ENCODE assay signal across 8 cellular contexts in the genomic region with DNA sequence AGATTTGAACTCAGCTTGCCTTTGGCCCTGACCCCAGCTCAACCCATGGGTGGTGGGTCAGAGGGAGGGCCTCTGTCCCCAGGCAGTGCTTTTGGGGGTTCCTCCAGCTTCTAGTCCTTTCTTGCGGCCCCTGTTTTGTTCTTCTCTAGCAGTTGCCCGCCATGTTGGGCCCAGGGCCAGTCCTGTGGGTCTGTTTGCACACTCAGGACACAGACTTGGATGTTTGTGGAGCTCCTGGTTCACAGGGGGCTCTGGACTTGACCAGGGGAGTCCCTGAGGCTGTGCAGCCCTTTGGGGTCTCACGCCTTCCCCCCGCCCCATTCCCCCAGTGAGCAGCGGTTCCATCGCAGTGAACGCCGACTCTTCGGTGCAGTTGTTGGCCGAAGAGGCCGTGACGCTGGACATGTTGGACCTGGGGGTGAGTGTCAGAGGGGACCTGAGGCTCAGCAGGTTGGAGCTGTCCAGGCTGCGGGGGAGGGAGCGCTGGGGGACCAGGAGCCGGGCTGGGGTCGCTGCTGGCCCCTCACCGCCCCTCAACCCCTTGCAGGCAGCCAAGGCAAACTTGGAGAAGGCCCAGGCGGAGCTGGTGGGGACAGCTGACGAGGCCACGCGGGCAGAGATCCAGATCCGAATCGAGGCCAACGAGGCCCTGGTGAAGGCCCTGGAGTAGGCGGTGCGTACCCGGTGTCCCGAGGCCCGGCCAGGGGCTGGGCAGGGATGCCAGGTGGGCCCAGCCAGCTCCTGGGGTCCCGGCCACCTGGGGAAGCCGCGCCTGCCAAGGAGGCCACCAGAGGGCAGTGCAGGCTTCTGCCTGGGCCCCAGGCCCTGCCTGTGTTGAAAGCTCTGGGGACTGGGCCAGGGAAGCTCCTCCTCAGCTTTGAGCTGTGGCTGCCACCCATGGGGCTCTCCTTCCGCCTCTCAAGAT. TPM values are rescaled to one million over a fixed set of nuclear protein-coding genes. Genes with fewer than 3 reads are reported as not detected.
DNase-seq lines count a peak whose midpoint lies in the region; ATAC-seq and TF ChIP-seq lines count a peak whose summit lies in the region.

No MANE protein-coding gene starts in this region.

- ATAC-seq in activated CD8-positive, alpha-beta T cell treated with anti-CD3 and anti-CD28 coated beads, Interleukin-2, amount 10 ng/mL, durations not matched to agents 7 days and 5 days = peak; percentile 43
- no peak for ATAC-seq in HG03097 (IDR thresholded peaks at IDR 0.05; ENCODE audit: low FRiP score, unreplicated experiment)

- no peaks in the 10 kb centered on the region; the same call in 1 of the 2 replicates for H3K9me3 ChIP-seq in AG04450 (ENCODE audit: control insufficient read depth, insufficient read depth, low read length)
- H3K9me3 ChIP-seq in effector memory CD4-positive, alpha-beta T cell (ENCODE audit: control insufficient read depth, low read length) = no peaks in the 10 kb centered on the region

- H3K27ac Mint-ChIP-seq in activated CD8-positive, alpha-beta T cell treated with anti-CD3 and anti-CD28 coated beads, Interleukin-2, amount 10 ng/mL, durations not matched to agents 7 days and 5 days = peak overlapping the region; percentile 91
- peak overlapping the region; percentile 77 for H3K27ac Mint-ChIP-seq in mesothelial cell of epicardium

- H3K27me3 Mint-ChIP-seq in activated CD8-positive, alpha-beta T cell treated with anti-CD3 and anti-CD28 coated beads, Interleukin-2, amount 10 ng/mL, durations not matched to agents 7 days and 5 days (ENCODE audit: low read depth) = peaks cover 3% of the 10 kb centered on the region
- H3K27me3 Mint-ChIP-seq in mesothelial cell of epicardium (ENCODE audit: low read depth) = no peaks in the 10 kb centered on the region

- POLR2A ChIA-PET in AG04450 (lab: Yijun Ruan, JAX) = interaction anchor here (0.6 to 3.6 kb wide), 11 partner anchors 9 to 218 kb away, joined by 3 to 237 read pairs (median 5); partner anchors contain the start of genes CIRBP, CNN2, FAM174C and GPX4
- POLR2A ChIA-PET in activated CD8-positive, alpha-beta T cell treated with anti-CD3 and anti-CD28 coated beads, Interleukin-2, amount 10 ng/mL, durations not matched to agents 7 days and 5 days (lab: Charles Lee) = interaction anchor here (0.9 to 7.7 kb wide), 7 partner anchors 9 to 31 kb away, joined by 4 to 218 read pairs (median 7); partner anchors contain the start of genes CIRBP and FAM174C

- H3K4me1 ChIP-seq in effector memory CD4-positive, alpha-beta T cell (ENCODE audit: control insufficient read depth, insufficient read depth, low read length, poor library complexity, severe bottlenecking) = peaks cover 45% of the 10 kb centered on the region

- no peaks in the 10 kb centered on the region for H3K36me3 ChIP-seq in effector memory CD4-positive, alpha-beta T cell (ENCODE audit: control insufficient read depth, insufficient read depth, low read length)

- no peaks in the 10 kb centered on the region for H3K27me3 ChIP-seq in AG04450 (ENCODE audit: control insufficient read depth, insufficient read depth, low read length)
- H3K27me3 ChIP-seq in effector memory CD4-positive, alpha-beta T cell (replicated peaks; ENCODE audit: control insufficient read depth, insufficient read depth, low read length, poor library complexity, severe bottlenecking) = no peaks in the 10 kb centered on the region

- DNase-seq in AG04450 (ENCODE audit: low read depth, low spot score) = no peak
- DNase-seq in GM19238 (ENCODE audit: insufficient read length, low spot score) = peak; percentile 96
- peak; percentile 65 for DNase-seq in NCI-H460 (ENCODE audit: extremely low read depth, low read depth)
- peak; percentile 90 for DNase-seq in activated CD8-positive, alpha-beta T cell treated with anti-CD3 and anti-CD28 coated beads, Interleukin-2, amount 10 ng/mL, durations not matched to agents 7 days and 5 days
- DNase-seq in effector memory CD4-positive, alpha-beta T cell = peak; percentile 73 to 78 (median 75)
- DNase-seq in mesothelial cell of epicardium (ENCODE audit: low spot score in 2 of 2, unreplicated experiment in 2 of 2) = peak; percentile 76 to 90
- DNase-seq in stimulated activated CD8-positive, alpha-beta memory T cell treated with anti-CD3 and anti-CD28 coated beads, Interleukin-15, amount 100 ng/mL, for 48 hours (ENCODE audit: low read depth in 2 of 2) = peak; percentile 73 to 79

- H3K27ac ChIP-seq in AG04450 (ENCODE audit: low read depth, low read length) = peak overlapping the region; percentile 21
- peak overlapping the region; percentile 11 for H3K27ac ChIP-seq in effector memory CD4-positive, alpha-beta T cell (ENCODE audit: insufficient read depth, low read length, poor library complexity, severe bottlenecking)

- H3K36me3 Mint-ChIP-seq in activated CD8-positive, alpha-beta T cell treated with anti-CD3 and anti-CD28 coated beads, Interleukin-2, amount 10 ng/mL, durations not matched to agents 7 days and 5 days (ENCODE audit: low read depth) = peaks cover 2% of the 10 kb centered on the region
- H3K36me3 Mint-ChIP-seq in mesothelial cell of epicardium = no peaks in the 10 kb centered on the region

- peak; percentile 91 for TF ChIP-seq CTCF in AG04450 (IDR thresholded peaks at IDR 0.05; ENCODE audit: low read depth, low read length)
- TF ChIP-seq CTCF in mesothelial cell of epicardium (IDR thresholded peaks at IDR 0.05; ENCODE audit: unreplicated experiment) = peak; percentile 77

- H3K4me3 ChIP-seq in AG04450 (ENCODE audit: low read depth, low read length) = peak overlapping the region; percentile 22
- no peak overlapping the region for H3K4me3 ChIP-seq in effector memory CD4-positive, alpha-beta T cell (ENCODE audit: insufficient read depth, low read depth, low read length, poor library complexity, severe bottlenecking)

- peaks cover 32% of the 10 kb centered on the region for H3K4me1 Mint-ChIP-seq in activated CD8-positive, alpha-beta T cell treated with anti-CD3 and anti-CD28 coated beads, Interleukin-2, amount 10 ng/mL, durations not matched to agents 7 days and 5 days (ENCODE audit: low read depth)
- H3K4me1 Mint-ChIP-seq in mesothelial cell of epicardium = peaks cover 15% of the 10 kb centered on the region

- CTCF ChIA-PET in AG04450 (lab: Charles Lee) = interaction anchor here (0.6 to 7.1 kb wide), 32 partner anchors 9 to 1414 kb away, joined by 3 to 224 read pairs (median 4); partner anchors contain the start of genes CIRBP and CNN2
- CTCF ChIA-PET in activated CD8-positive, alpha-beta T cell treated with anti-CD3 and anti-CD28 coated beads, Interleukin-2, amount 10 ng/mL, durations not matched to agents 7 days and 5 days (lab: Charles Lee) = interaction anchor here (0.5 to 8.2 kb wide), 37 partner anchors 11 to 380 kb away, joined by 3 to 606 read pairs (median 5); partner anchors contain the start of genes ARHGAP45, CIRBP, CNN2 and FAM174C

- H3K9me3 Mint-ChIP-seq in activated CD8-positive, alpha-beta T cell treated with anti-CD3 and anti-CD28 coated beads, Interleukin-2, amount 10 ng/mL, durations not matched to agents 7 days and 5 days (ENCODE audit: insufficient read depth) = no peaks in the 10 kb centered on the region
- H3K9me3 Mint-ChIP-seq in mesothelial cell of epicardium = no peaks in the 10 kb centered on the region

- peak overlapping the region; percentile 88 for H3K4me3 Mint-ChIP-seq in activated CD8-positive, alpha-beta T cell treated with anti-CD3 and anti-CD28 coated beads, Interleukin-2, amount 10 ng/mL, durations not matched to agents 7 days and 5 days
- peak overlapping the region; percentile 47 for H3K4me3 Mint-ChIP-seq in mesothelial cell of epicardium

RNA-seq across cellular contexts. Expression of gene ATP5F1D, which starts 2.5 kb away (rescaled TPM):
- 36.4 and 55.1 TPM in 2 replicates for polyA plus RNA-seq in AG04450 (2011; rRNA removed)
- 19.4 and 21.4 TPM in 2 replicates for polyA minus RNA-seq in AG04450 (2011; rRNA and poly(A)+ RNA removed)
- total RNA-seq in NCI-H460 (2014; rRNA removed; shearing (Covaris generic)) = 37.2 and 37.8 TPM in 2 replicates
- polyA plus RNA-seq in NCI-H460 (2014; cell fraction: nucleus; rRNA removed) = 97.6 and 118 TPM in 2 replicates
- 100 to 1,000 TPM; 209 to 222 TPM for total RNA-seq in activated CD8-positive, alpha-beta T cell treated with anti-CD3 and anti-CD28 coated beads, Interleukin-2, amount 10 ng/mL, durations not matched to agents 7 days and 5 days
- total RNA-seq in mesothelial cell of epicardium = 105 to 115 TPM (median 108 TPM) in 3 replicates

RNA-seq across cellular contexts. Expression of gene MIDN, which starts 4.4 kb away (rescaled TPM):
- polyA plus RNA-seq in AG04450 (2011; rRNA removed) = 6.6 and 10.6 TPM in 2 replicates
- 16.1 and 21.3 TPM in 2 replicates for polyA minus RNA-seq in AG04450 (2011; rRNA and poly(A)+ RNA removed)
- total RNA-seq in NCI-H460 (2014; rRNA removed; shearing (Covaris generic)) = 16.5 and 21.4 TPM in 2 replicates
- polyA plus RNA-seq in NCI-H460 (2014; cell fraction: nucleus; rRNA removed) = 43.6 and 72.7 TPM in 2 replicates
- total RNA-seq in activated CD8-positive, alpha-beta T cell treated with anti-CD3 and anti-CD28 coated beads, Interleukin-2, amount 10 ng/mL, durations not matched to agents 7 days and 5 days = 10 to 100 TPM; 88.4 to 94.3 TPM
- total RNA-seq in mesothelial cell of epicardium = 168 to 177 TPM (median 172 TPM) in 3 replicates

RNA-seq across cellular contexts. Expression of gene CBARP, which starts 6.2 kb away (rescaled TPM):
- 1.1 and 1.6 TPM in 2 replicates for polyA plus RNA-seq in AG04450 (2011; rRNA removed)
- polyA minus RNA-seq in AG04450 (2011; rRNA and poly(A)+ RNA removed) = 0.55 and 0.91 TPM in 2 replicates
- total RNA-seq in NCI-H460 (2014; rRNA removed; shearing (Covaris generic)) = 1.8 and 3.1 TPM in 2 replicates
- 4.7 and 6.6 TPM in 2 replicates for polyA plus RNA-seq in NCI-H460 (2014; cell fraction: nucleus; rRNA removed)
- under 1 TPM in 1 of 2 experiments, not detected in 1; 0.10 TPM for total RNA-seq in activated CD8-positive, alpha-beta T cell treated with anti-CD3 and anti-CD28 coated beads, Interleukin-2, amount 10 ng/mL, durations not matched to agents 7 days and 5 days
- 9.0 to 10.4 TPM (median 9.2 TPM) in 3 replicates for total RNA-seq in mesothelial cell of epicardium

RNA-seq across cellular contexts. Expression of gene CIRBP, which starts 25.1 kb away (rescaled TPM):
- 269 and 274 TPM in 2 replicates for polyA plus RNA-seq in AG04450 (2011; rRNA removed)
- polyA minus RNA-seq in AG04450 (2011; rRNA and poly(A)+ RNA removed) = 121 and 143 TPM in 2 replicates
- total RNA-seq in NCI-H460 (2014; rRNA removed; shearing (Covaris generic)) = 134 and 148 TPM in 2 replicates
- 341 and 581 TPM in 2 replicates for polyA plus RNA-seq in NCI-H460 (2014; cell fraction: nucleus; rRNA removed)
- total RNA-seq in activated CD8-positive, alpha-beta T cell treated with anti-CD3 and anti-CD28 coated beads, Interleukin-2, amount 10 ng/mL, durations not matched to agents 7 days and 5 days = 100 to 1,000 TPM; 172 to 195 TPM
- 659 to 674 TPM (median 670 TPM) in 3 replicates for total RNA-seq in mesothelial cell of epicardium

RNA-seq across cellular contexts. Expression of gene FAM174C, which starts 31.3 kb away (rescaled TPM):
- polyA plus RNA-seq in AG04450 (2011; rRNA removed) = 16.6 and 29.1 TPM in 2 replicates
- polyA minus RNA-seq in AG04450 (2011; rRNA and poly(A)+ RNA removed) = 3.8 and 4.7 TPM in 2 replicates
- total RNA-seq in NCI-H460 (2014; rRNA removed; shearing (Covaris generic)) = 42.7 and 59.3 TPM in 2 replicates
- polyA plus RNA-seq in NCI-H460 (2014; cell fraction: nucleus; rRNA removed) = 63.3 and 94.9 TPM in 2 replicates
- total RNA-seq in activated CD8-positive, alpha-beta T cell treated with anti-CD3 and anti-CD28 coated beads, Interleukin-2, amount 10 ng/mL, durations not matched to agents 7 days and 5 days = 10 to 100 TPM; 57.1 TPM
- 24.4 to 25.8 TPM (median 25.5 TPM) in 3 replicates for total RNA-seq in mesothelial cell of epicardium
